18 cellular contexts compared by ENCODE assay signal in the genomic region with DNA sequence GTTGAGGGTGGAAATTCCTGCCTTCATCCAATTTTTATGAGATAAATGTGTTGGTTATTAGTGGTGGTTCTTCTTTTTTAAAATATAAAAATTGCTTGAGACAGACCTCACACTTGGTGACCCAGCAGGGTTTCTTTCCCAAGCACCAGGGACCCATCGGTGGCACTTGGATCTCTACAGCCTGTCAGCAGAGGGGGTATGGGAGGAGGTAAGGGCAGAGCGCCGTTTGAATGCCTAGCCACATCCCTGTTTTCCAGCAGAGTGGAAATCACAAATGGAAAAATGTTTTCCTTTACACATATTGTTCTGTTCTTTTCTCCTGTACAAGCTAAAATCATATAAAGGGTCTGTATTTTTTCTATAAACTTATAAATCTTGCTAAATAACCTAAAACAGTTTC.
DNase-seq lines count a peak whose midpoint lies in the region; ATAC-seq and TF ChIP-seq lines count a peak whose summit lies in the region.
"Had no signal": no experiment of that assay in that cellular context is flagged by ENCODE, and none has a peak within 500 bp of the region (broad histone marks: within the 10 kb centered on the region; RNA-seq: fewer than 3 reads in every experiment).

No MANE protein-coding gene starts in this region.

- H3K4me3 ChIP-seq in ACC112 (ENCODE audit: low read depth, low read length) (peak overlapping the region; percentile 50; the same call in 1 of the 2 replicates), IMR-90 (ENCODE audit: insufficient read depth, low read depth, low read length) (no peak overlapping the region), endodermal cell (ENCODE audit: low read length) (no peak overlapping the region), trophoblast cell (ENCODE audit: low read depth, low read length) (no peak overlapping the region)
- H3K4me3 ChIP-seq: cardiac muscle cell had no signal

- H2BK20ac ChIP-seq in IMR-90 (ENCODE audit: low read depth, low read length) = peak overlapping the region; percentile 99

- peak overlapping the region; percentile 43; the same call in 1 of the 2 replicates for H3K4me2 ChIP-seq in IMR-90 (ENCODE audit: low read depth, low read length)
- no peak overlapping the region for H3K4me2 ChIP-seq in trophoblast cell (ENCODE audit: low read length)

- peak overlapping the region; percentile 92; the same call in 2 of the 3 replicates for H2BK15ac ChIP-seq in IMR-90 (ENCODE audit: low read depth, low read length)

- no peaks in the 10 kb centered on the region; the same call in 1 of the 2 replicates for H3K36me3 ChIP-seq in ACC112 (ENCODE audit: insufficient read depth, low read length)
- no peaks in the 10 kb centered on the region for H3K36me3 ChIP-seq in IMR-90 (ENCODE audit: control insufficient read depth, insufficient read depth, low read length)
- no peaks in the 10 kb centered on the region for H3K36me3 ChIP-seq in endodermal cell (ENCODE audit: control insufficient read depth, insufficient read depth, low read length)
- no peaks in the 10 kb centered on the region for H3K36me3 ChIP-seq in trophoblast cell (ENCODE audit: control insufficient read depth in 1 of 2, insufficient read depth in 2 of 2, low read length in 2 of 2)
- H3K36me3 ChIP-seq: cardiac muscle cell had no signal

- H3K4ac ChIP-seq in IMR-90 (ENCODE audit: low read depth, low read length) = peak overlapping the region; percentile 97
- no peak overlapping the region for H3K4ac ChIP-seq in trophoblast cell (ENCODE audit: low read depth, low read length)

- H3K56ac ChIP-seq in IMR-90 (ENCODE audit: extremely low read depth, insufficient read depth, low read length) = peak overlapping the region; percentile 88; the same call in 1 of the 2 replicates

- H3K9ac ChIP-seq in IMR-90 (ENCODE audit: low read depth, low read length) (no peak overlapping the region), endodermal cell (ENCODE audit: extremely low read depth, low read length, poor library complexity, severe bottlenecking) (no peak overlapping the region), trophoblast cell (ENCODE audit: low read length) (no peak overlapping the region)

- BruUV-seq in IMR-90 (replicated peaks; lab: Mats Ljungman, UMichigan) = no TSS peak

- peak overlapping the region; percentile 97 for H2BK5ac ChIP-seq in IMR-90 (ENCODE audit: low read depth, low read length, poor library complexity, severe bottlenecking)
- no peak overlapping the region for H2BK5ac ChIP-seq in trophoblast cell (ENCODE audit: low read depth, low read length, poor library complexity)

- dilution Hi-C loops in IMR-90 (cut with HindIII; ENCODE audit: low sequenced_read_pairs, unreplicated experiment) = no loop called here

- H3K27ac ChIP-seq in ACC112 (ENCODE audit: low read depth, low read length) = peak overlapping the region; percentile 76
- peak overlapping the region; percentile 92 for H3K27ac ChIP-seq in IMR-90 (ENCODE audit: insufficient read depth, low read length)
- no peak overlapping the region for H3K27ac ChIP-seq in endodermal cell (ENCODE audit: low read depth, low read length)
- no peak overlapping the region for H3K27ac ChIP-seq in trophoblast cell (ENCODE audit: low read depth, low read length)
- H3K27ac ChIP-seq: cardiac muscle cell had no signal

- peak overlapping the region; percentile 97; the same call in 1 of the 2 replicates for H2AK5ac ChIP-seq in IMR-90 (ENCODE audit: low read depth, low read length)
- no peak overlapping the region for H2AK5ac ChIP-seq in trophoblast cell (ENCODE audit: low read length)

- H2AK9ac ChIP-seq in IMR-90 (replicated peaks; ENCODE audit: low read depth, low read length, poor library complexity) = peak overlapping the region; percentile 65

- H4K91ac ChIP-seq in IMR-90 (ENCODE audit: insufficient read depth, low read depth, low read length) (peak overlapping the region; percentile 99), trophoblast cell (ENCODE audit: low read depth, low read length) (peak overlapping the region; percentile 2)

- H3K4me1 ChIP-seq in ACC112 (ENCODE audit: control insufficient read depth, insufficient read depth, low read length, unreplicated experiment) (peaks cover 24% of the 10 kb centered on the region), IMR-90 (ENCODE audit: control insufficient read depth, insufficient read depth, low read length) (peaks cover 23% of the 10 kb centered on the region), endodermal cell (ENCODE audit: control insufficient read depth, insufficient read depth, low read length) (peaks cover 9% of the 10 kb centered on the region), trophoblast cell (ENCODE audit: control insufficient read depth in 1 of 2, insufficient read depth in 2 of 2, low read length in 2 of 2) (peaks cover 3 to 7% of the 10 kb centered on the region in 2 experiments)

- peak overlapping the region; percentile 98 for H4K5ac ChIP-seq in IMR-90 (ENCODE audit: low read depth, low read length)

- H3K18ac ChIP-seq in IMR-90 (ENCODE audit: low read depth, low read length) = peak overlapping the region; percentile 99
- no peak overlapping the region for H3K18ac ChIP-seq in trophoblast cell (ENCODE audit: low read length)

- no peak overlapping the region for H3K4me3 Mint-ChIP-seq in endodermal cell
- no peak overlapping the region for H3K4me3 Mint-ChIP-seq in effector memory CD8-positive, alpha-beta T cell
- H3K4me3 Mint-ChIP-seq: neural crest cell had no signal

- TF ChIP-seq POLR2A in IMR-90 (IDR thresholded peaks at IDR 0.05; ENCODE audit: low read depth, low read length) = no peak

- H3K36me3 Mint-ChIP-seq in endodermal cell (ENCODE audit: low read depth) = peaks cover 18% of the 10 kb centered on the region
- H3K36me3 Mint-ChIP-seq in effector memory CD8-positive, alpha-beta T cell (ENCODE audit: insufficient read depth) = peaks cover 11% of the 10 kb centered on the region

- H3K9me3 Mint-ChIP-seq in endodermal cell = no peaks in the 10 kb centered on the region
- H3K9me3 Mint-ChIP-seq in effector memory CD8-positive, alpha-beta T cell = no peaks in the 10 kb centered on the region

- DNase-seq in IMR-90 (no peak), endodermal cell (no peak), trophoblast cell (no peak), RKO (ENCODE audit: low spot score) (no peak)
- DNase-seq in activated naive CD4-positive, alpha-beta T cell (lab: John Stamatoyannopoulos, UW) = no peak
- DNase-seq in effector memory CD8-positive, alpha-beta T cell = no peak
- DNase-seq: activated CD4-positive, CD25-positive, alpha-beta regulatory T cell; activated naive CD4-positive, alpha-beta T cell treated with anti-CD3 and anti-CD28 coated beads, Interleukin-2, amount 50 U/mL, for 16 hours; GOT3; hypothalamus; left colon; NCI-H1105 treated with DMSO at 0.1 percent for 48 hours; stimulated activated naive CD4-positive, alpha-beta T cell had no signal

- no peak overlapping the region for H3K27ac Mint-ChIP-seq in endodermal cell
- peak overlapping the region in 1 of 2 donors; percentile 64 for H3K27ac Mint-ChIP-seq in effector memory CD8-positive, alpha-beta T cell

- intact Hi-C loops in IMR-90 (cut with micrococcal nuclease) = loop anchor here (10.0 kb wide), 1 partner anchor 1009 kb away; no protein-coding TSS in a partner anchor

- in situ Hi-C loops in IMR-90 (cut with MboI; ENCODE audit: low sequenced_read_pairs) = no loop called here

- WGBS in IMR-90 (ENCODE audit: extremely low coverage in 2 of 2, insufficient read length in 1 of 2), 2 experiments = no CpG with 5 or more reads among the region's 3 CpGs
- WGBS in endodermal cell (ENCODE audit: insufficient coverage in 1 of 2, insufficient read length in 1 of 2), 2 experiments = 94 to 100% methylated on average over 3 of the region's 3 CpGs
- WGBS in trophoblast cell (ENCODE audit: extremely low coverage, insufficient coverage, insufficient read length) = no CpG with 5 or more reads among the region's 3 CpGs

- H3K79me1 ChIP-seq in IMR-90 (ENCODE audit: low read depth in 1 of 2, low read length in 2 of 2) = peaks cover 0 to 11% of the 10 kb centered on the region in 2 experiments; a peak in 2 of 4 replicates
- no peaks in the 10 kb centered on the region for H3K79me1 ChIP-seq in trophoblast cell (ENCODE audit: low read length)

- no peak overlapping the region for H2BK12ac ChIP-seq in trophoblast cell (ENCODE audit: low read length)

- H3K27me3 Mint-ChIP-seq in endodermal cell (ENCODE audit: insufficient read depth) = no peaks in the 10 kb centered on the region
- H3K27me3 Mint-ChIP-seq in effector memory CD8-positive, alpha-beta T cell = no peaks in the 10 kb centered on the region

- no peaks in the 10 kb centered on the region for H3K27me3 ChIP-seq in ACC112 (ENCODE audit: insufficient read depth, low read length)
- no peaks in the 10 kb centered on the region for H3K27me3 ChIP-seq in IMR-90 (ENCODE audit: control insufficient read depth, insufficient read depth, low read length)
- no peaks in the 10 kb centered on the region for H3K27me3 ChIP-seq in endodermal cell (ENCODE audit: control insufficient read depth, insufficient read depth, low read length, poor library complexity, severe bottlenecking)
- no peaks in the 10 kb centered on the region for H3K27me3 ChIP-seq in trophoblast cell (ENCODE audit: insufficient read depth, low read length)
- H3K27me3 ChIP-seq: cardiac muscle cell had no signal

- POLR2A ChIA-PET in IMR-90 (lab: Charles Lee; ENCODE audit: unreplicated experiment) = no interaction called here

- H3K9me3 ChIP-seq in IMR-90 (ENCODE audit: control insufficient read depth, insufficient read depth, low read length) (no peaks in the 10 kb centered on the region), endodermal cell (ENCODE audit: control insufficient read depth, low read length) (no peaks in the 10 kb centered on the region), trophoblast cell (ENCODE audit: insufficient read depth, low read depth, low read length) (no peaks in the 10 kb centered on the region)

- H3K79me2 ChIP-seq in ACC112 (ENCODE audit: control insufficient read depth, insufficient read depth, low read length, unreplicated experiment) = no peaks in the 10 kb centered on the region
- H3K79me2 ChIP-seq in trophoblast cell (ENCODE audit: control insufficient read depth, insufficient read depth, low read length, poor library complexity) = no peaks in the 10 kb centered on the region

- peaks cover 24% of the 10 kb centered on the region for H3K4me1 Mint-ChIP-seq in endodermal cell
- H3K4me1 Mint-ChIP-seq in effector memory CD8-positive, alpha-beta T cell (ENCODE audit: low read depth in 2 of 2) = peaks cover 0 to 13% of the 10 kb centered on the region in 2 donors
- H3K4me1 Mint-ChIP-seq: neural crest cell had no signal

- H2AFZ ChIP-seq in ACC112 (ENCODE audit: low read length, unreplicated experiment) (peak overlapping the region; percentile 94), IMR-90 (replicated peaks; ENCODE audit: low read length, poor library complexity) (peak overlapping the region; percentile 5), trophoblast cell (ENCODE audit: insufficient read depth, low read length, poor library complexity) (no peak overlapping the region)

- H3K14ac ChIP-seq in IMR-90 (replicated peaks; ENCODE audit: low read depth, low read length) (peak overlapping the region; percentile 98), trophoblast cell (ENCODE audit: low read length) (no peak overlapping the region)

- H4K12ac ChIP-seq in trophoblast cell (ENCODE audit: low read depth, low read length) = no peak overlapping the region

- H4K20me1 ChIP-seq in IMR-90 (ENCODE audit: insufficient read depth, low read length) = no peaks in the 10 kb centered on the region

- no peak for TF ChIP-seq RAD21 in IMR-90 (IDR thresholded peaks at IDR 0.05; ENCODE audit: low read length)

- peaks cover 17% of the 10 kb centered on the region for H3K9me1 ChIP-seq in IMR-90 (ENCODE audit: insufficient read depth, low read length)

- CTCF ChIA-PET in IMR-90 (lab: Yijun Ruan, JAX) = no interaction called here

- ATAC-seq in IMR-90 (ENCODE audit: low read depth) = no peak
- no peak for ATAC-seq in GM21717 (IDR thresholded peaks at IDR 0.05; ENCODE audit: unreplicated experiment)
- no peak for ATAC-seq in effector memory CD8-positive, alpha-beta T cell (replicated peaks)
- ATAC-seq: left colon, sciatic nerve had no signal

- TF ChIP-seq CTCF in IMR-90 (conservative IDR thresholded peaks at IDR 0.05; ENCODE audit: low read depth, low read length) = no peak
- TF ChIP-seq CTCF in endodermal cell (conservative IDR thresholded peaks at IDR 0.05) = peak; percentile 61

- H4K8ac ChIP-seq in IMR-90 (ENCODE audit: low read depth in 2 of 2, low read length in 2 of 2) = peak overlapping the region; percentile 86 to 96
- no peak overlapping the region for H4K8ac ChIP-seq in trophoblast cell (ENCODE audit: low read depth, low read length)

- H3K23ac ChIP-seq in IMR-90 (ENCODE audit: low read depth, low read length) = peak overlapping the region; percentile 89
- no peak overlapping the region for H3K23ac ChIP-seq in trophoblast cell (ENCODE audit: low read length)

- H2BK120ac ChIP-seq in IMR-90 (ENCODE audit: low read depth, low read length) (peak overlapping the region; percentile 100), trophoblast cell (ENCODE audit: insufficient read depth, low read length, poor library complexity) (no peak overlapping the region)

Comparison
In these comparisons a context has a peak if more than half of its experiments do, and no peak if none do; other contexts are left out.
1. H3K27ac ChIP-seq: peak in ACC112 (single experiment) and IMR-90 (single experiment); none in endodermal cell (single experiment) and trophoblast cell (single experiment).